In genomic region chr2:170409164-170409535, GRCh38 we compare ENCODE assay signal across 8 cellular contexts.
DNase-seq lines count a peak whose midpoint lies in the region; ATAC-seq and TF ChIP-seq lines count a peak whose summit lies in the region.

No MANE protein-coding gene starts in this region.

- H3K9me3 ChIP-seq in mesenchymal stem cell (ENCODE audit: control insufficient read depth, low read length): no peaks in the 10 kb centered on the region

- H3K4me3 ChIP-seq in HFF-Myc (replicated peaks; ENCODE audit: low read depth, low read length) (no peak overlapping the region), mesenchymal stem cell (ENCODE audit: insufficient read depth in 1 of 2, low read depth in 1 of 2, low read length in 2 of 2) (peak overlapping the region in 1 of 2 experiments; percentile 51)

- H2AFZ ChIP-seq in mesenchymal stem cell (ENCODE audit: low read depth, low read length): no peak overlapping the region

- H2BK120ac ChIP-seq in mesenchymal stem cell (ENCODE audit: low read depth, low read length): no peak overlapping the region

- no peaks in the 10 kb centered on the region for H3K4me1 ChIP-seq in mesenchymal stem cell (ENCODE audit: control insufficient read depth, insufficient read depth, low read depth, low read length)

- no peak overlapping the region for H2BK12ac ChIP-seq in mesenchymal stem cell (ENCODE audit: low read length in 2 of 2)

- H3K4ac ChIP-seq in mesenchymal stem cell (ENCODE audit: low read depth in 1 of 2, low read length in 2 of 2): no peak overlapping the region

- H3K36me3 ChIP-seq in mesenchymal stem cell (ENCODE audit: control insufficient read depth in 1 of 2, insufficient read depth in 2 of 2, low read depth in 1 of 2, low read length in 2 of 2): no peaks in the 10 kb centered on the region

- peak overlapping the region; percentile 60 for H3K9ac ChIP-seq in mesenchymal stem cell (ENCODE audit: low read length)

- no peak for ATAC-seq in GM21717 (IDR thresholded peaks at IDR 0.05; ENCODE audit: unreplicated experiment)

- peaks cover 16 to 22% of the 10 kb centered on the region in 2 experiments for H3K27me3 ChIP-seq in mesenchymal stem cell (ENCODE audit: control insufficient read depth in 1 of 2, insufficient read depth in 1 of 2, low read length in 2 of 2)

- peak; percentile 80 for TF ChIP-seq CTCF in HFF-Myc (IDR thresholded peaks at IDR 0.05; ENCODE audit: low read depth, low read length, missing control alignments)

- peak overlapping the region; percentile 18 for H3K4me2 ChIP-seq in mesenchymal stem cell (ENCODE audit: low read length, poor library complexity, severe bottlenecking)

- no peak overlapping the region for H3K18ac ChIP-seq in mesenchymal stem cell (ENCODE audit: low read depth in 1 of 2, low read length in 2 of 2)

- H3K14ac ChIP-seq in mesenchymal stem cell (ENCODE audit: low read length in 2 of 2): no peak overlapping the region

- H4K8ac ChIP-seq in mesenchymal stem cell (ENCODE audit: low read length): no peak overlapping the region

- H2BK15ac ChIP-seq in mesenchymal stem cell (ENCODE audit: low read depth, poor library complexity, severe bottlenecking): no peak overlapping the region

- 8% methylated on average over 8 of the region's 9 CpGs for WGBS in mesenchymal stem cell

- H2BK5ac ChIP-seq in mesenchymal stem cell (ENCODE audit: low read depth, low read length, poor library complexity, severe bottlenecking): no peak overlapping the region

- H2AK5ac ChIP-seq in mesenchymal stem cell (ENCODE audit: low read length, severe bottlenecking): no peak overlapping the region

- H3K79me1 ChIP-seq in mesenchymal stem cell (replicated peaks; ENCODE audit: low read length, poor library complexity, severe bottlenecking): no peaks in the 10 kb centered on the region

- DNase-seq in C1 segment of cervical spinal cord (lab: John Stamatoyannopoulos, UW) (peak in 10 of 14 donors; percentile 1 to 56 (median 30)), HFF-Myc (ENCODE audit: extremely low read depth, low read depth) (peak; percentile 32), NCI-H748 (lab: John Stamatoyannopoulos, UW; ENCODE audit: unreplicated experiment) (peak; percentile 88), ecto neural progenitor cell (ENCODE audit: low spot score) (peak; percentile 84), mesenchymal stem cell (peak; percentile 61)
- peak; percentile 78 to 83 for DNase-seq in activated CD4-positive, alpha-beta T cell treated with anti-CD3 and anti-CD28 coated beads, Interleukin-2, amount 50 U/mL, for 48 hours
- peak; percentile 27 to 53 for DNase-seq in stimulated activated CD8-positive, alpha-beta memory T cell treated with anti-CD3 and anti-CD28 coated beads, Interleukin-15, amount 100 ng/mL, for 4 hours (ENCODE audit: low read depth in 2 of 2)

- no peak overlapping the region for H4K91ac ChIP-seq in mesenchymal stem cell (ENCODE audit: low read length)

- H3K23ac ChIP-seq in mesenchymal stem cell (ENCODE audit: low read length in 2 of 2): no peak overlapping the region

- no peak overlapping the region for H3K27ac ChIP-seq in mesenchymal stem cell (ENCODE audit: low read length, poor library complexity, severe bottlenecking)

Comparison
In these comparisons a context has a peak if more than half of its experiments do, and no peak if none do; other contexts are left out.
1. DNase-seq: peak in every context shown above with its lines; median percentile 88 in NCI-H748; 84 in ecto neural progenitor cell; 80 in activated CD4-positive, alpha-beta T cell treated with anti-CD3 and anti-CD28 coated beads, Interleukin-2, amount 50 U/mL, for 48 hours; 61 in mesenchymal stem cell; 40 in stimulated activated CD8-positive, alpha-beta memory T cell treated with anti-CD3 and anti-CD28 coated beads, Interleukin-15, amount 100 ng/mL, for 4 hours; 32 in HFF-Myc; 30 in C1 segment of cervical spinal cord.